In the genomic region with DNA sequence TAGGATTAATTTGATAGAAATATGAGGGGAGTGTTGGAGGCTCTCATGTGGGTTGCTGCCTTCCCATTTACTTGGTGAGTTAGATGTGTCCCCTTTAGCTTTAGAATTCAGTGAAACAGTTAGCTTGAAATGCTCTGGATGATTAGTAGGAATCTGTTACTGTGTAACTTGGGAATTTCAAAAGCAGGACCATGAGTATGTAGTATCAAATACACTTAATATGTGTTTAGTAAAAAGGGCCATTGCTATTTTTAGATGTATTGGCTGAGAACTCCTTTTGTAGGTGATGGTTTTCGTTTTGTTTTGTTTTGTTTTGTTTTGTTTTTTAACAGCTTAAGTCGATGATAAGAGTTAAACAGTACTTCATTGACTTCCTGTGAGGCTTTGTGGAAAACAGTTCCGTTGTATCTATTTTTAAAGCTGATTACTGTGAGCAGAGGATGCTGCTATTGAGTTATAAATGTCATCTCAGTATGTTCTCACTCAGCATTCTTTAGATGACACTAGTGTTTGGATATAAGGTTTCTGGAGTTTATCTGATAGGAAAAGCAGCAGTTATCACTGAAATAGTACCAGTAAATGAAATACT, we compare ENCODE assay signal across 1 cellular context.
TF ChIP-seq lines count a peak whose summit lies in the region.

No MANE protein-coding gene starts in this region.

TF ChIP-seq in GM12878, 131 proteins besides CTCF, POLR2A, EP300 and RAD21 (continues in another document):
- TF ChIP-seq, protein P1, sequence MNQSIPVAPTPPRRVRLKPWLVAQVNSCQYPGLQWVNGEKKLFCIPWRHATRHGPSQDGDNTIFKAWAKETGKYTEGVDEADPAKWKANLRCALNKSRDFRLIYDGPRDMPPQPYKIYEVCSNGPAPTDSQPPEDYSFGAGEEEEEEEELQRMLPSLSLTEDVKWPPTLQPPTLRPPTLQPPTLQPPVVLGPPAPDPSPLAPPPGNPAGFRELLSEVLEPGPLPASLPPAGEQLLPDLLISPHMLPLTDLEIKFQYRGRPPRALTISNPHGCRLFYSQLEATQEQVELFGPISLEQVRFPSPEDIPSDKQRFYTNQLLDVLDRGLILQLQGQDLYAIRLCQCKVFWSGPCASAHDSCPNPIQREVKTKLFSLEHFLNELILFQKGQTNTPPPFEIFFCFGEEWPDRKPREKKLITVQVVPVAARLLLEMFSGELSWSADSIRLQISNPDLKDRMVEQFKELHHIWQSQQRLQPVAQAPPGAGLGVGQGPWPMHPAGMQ (IDR thresholded peaks at IDR 0.05; ENCODE audit: borderline replicate concordance): no peak
- no peak for TF ChIP-seq SMARCA5 (IDR thresholded peaks at IDR 0.05)
- TF ChIP-seq, protein P2, sequence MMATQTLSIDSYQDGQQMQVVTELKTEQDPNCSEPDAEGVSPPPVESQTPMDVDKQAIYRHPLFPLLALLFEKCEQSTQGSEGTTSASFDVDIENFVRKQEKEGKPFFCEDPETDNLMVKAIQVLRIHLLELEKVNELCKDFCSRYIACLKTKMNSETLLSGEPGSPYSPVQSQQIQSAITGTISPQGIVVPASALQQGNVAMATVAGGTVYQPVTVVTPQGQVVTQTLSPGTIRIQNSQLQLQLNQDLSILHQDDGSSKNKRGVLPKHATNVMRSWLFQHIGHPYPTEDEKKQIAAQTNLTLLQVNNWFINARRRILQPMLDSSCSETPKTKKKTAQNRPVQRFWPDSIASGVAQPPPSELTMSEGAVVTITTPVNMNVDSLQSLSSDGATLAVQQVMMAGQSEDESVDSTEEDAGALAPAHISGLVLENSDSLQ (IDR thresholded peaks at IDR 0.05): no peak
- TF ChIP-seq FOXM1 (IDR thresholded peaks at IDR 0.05; ENCODE audit: low read depth, low read length): no peak
- no peak for TF ChIP-seq JUND (IDR thresholded peaks at IDR 0.05; ENCODE audit: low read depth, low read length)
- TF ChIP-seq ZNF622 (IDR thresholded peaks at IDR 0.05): no peak
- 0 out of 2 replicates have a peak, but pooled peaks have one; percentile 12 for TF ChIP-seq NFIC (IDR thresholded peaks at IDR 0.05; ENCODE audit: low read depth, low read length)
- TF ChIP-seq, protein P3, sequence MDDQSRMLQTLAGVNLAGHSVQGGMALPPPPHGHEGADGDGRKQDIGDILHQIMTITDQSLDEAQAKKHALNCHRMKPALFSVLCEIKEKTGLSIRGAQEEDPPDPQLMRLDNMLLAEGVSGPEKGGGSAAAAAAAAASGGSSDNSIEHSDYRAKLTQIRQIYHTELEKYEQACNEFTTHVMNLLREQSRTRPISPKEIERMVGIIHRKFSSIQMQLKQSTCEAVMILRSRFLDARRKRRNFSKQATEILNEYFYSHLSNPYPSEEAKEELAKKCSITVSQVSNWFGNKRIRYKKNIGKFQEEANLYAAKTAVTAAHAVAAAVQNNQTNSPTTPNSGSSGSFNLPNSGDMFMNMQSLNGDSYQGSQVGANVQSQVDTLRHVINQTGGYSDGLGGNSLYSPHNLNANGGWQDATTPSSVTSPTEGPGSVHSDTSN (IDR thresholded peaks at IDR 0.05; ENCODE audit: insufficient replicate concordance, low read depth, low read length): no peak
- no peak for TF ChIP-seq SMAD5 (IDR thresholded peaks at IDR 0.05; ENCODE audit: low read depth)
- no peak for TF ChIP-seq HDGF (IDR thresholded peaks at IDR 0.05)
- no peak for TF ChIP-seq SREBF2 (IDR thresholded peaks at IDR 0.05; ENCODE audit: low read length)
- TF ChIP-seq RFX5 (IDR thresholded peaks at IDR 0.05; ENCODE audit: low read depth, low read length): no peak
- TF ChIP-seq, protein P4, sequence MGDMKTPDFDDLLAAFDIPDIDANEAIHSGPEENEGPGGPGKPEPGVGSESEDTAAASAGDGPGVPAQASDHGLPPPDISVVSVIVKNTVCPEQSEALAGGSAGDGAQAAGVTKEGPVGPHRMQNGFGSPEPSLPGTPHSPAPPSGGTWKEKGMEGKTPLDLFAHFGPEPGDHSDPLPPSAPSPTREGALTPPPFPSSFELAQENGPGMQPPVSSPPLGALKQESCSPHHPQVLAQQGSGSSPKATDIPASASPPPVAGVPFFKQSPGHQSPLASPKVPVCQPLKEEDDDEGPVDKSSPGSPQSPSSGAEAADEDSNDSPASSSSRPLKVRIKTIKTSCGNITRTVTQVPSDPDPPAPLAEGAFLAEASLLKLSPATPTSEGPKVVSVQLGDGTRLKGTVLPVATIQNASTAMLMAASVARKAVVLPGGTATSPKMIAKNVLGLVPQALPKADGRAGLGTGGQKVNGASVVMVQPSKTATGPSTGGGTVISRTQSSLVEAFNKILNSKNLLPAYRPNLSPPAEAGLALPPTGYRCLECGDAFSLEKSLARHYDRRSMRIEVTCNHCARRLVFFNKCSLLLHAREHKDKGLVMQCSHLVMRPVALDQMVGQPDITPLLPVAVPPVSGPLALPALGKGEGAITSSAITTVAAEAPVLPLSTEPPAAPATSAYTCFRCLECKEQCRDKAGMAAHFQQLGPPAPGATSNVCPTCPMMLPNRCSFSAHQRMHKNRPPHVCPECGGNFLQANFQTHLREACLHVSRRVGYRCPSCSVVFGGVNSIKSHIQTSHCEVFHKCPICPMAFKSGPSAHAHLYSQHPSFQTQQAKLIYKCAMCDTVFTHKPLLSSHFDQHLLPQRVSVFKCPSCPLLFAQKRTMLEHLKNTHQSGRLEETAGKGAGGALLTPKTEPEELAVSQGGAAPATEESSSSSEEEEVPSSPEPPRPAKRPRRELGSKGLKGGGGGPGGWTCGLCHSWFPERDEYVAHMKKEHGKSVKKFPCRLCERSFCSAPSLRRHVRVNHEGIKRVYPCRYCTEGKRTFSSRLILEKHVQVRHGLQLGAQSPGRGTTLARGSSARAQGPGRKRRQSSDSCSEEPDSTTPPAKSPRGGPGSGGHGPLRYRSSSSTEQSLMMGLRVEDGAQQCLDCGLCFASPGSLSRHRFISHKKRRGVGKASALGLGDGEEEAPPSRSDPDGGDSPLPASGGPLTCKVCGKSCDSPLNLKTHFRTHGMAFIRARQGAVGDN (IDR thresholded peaks at IDR 0.05): no peak
- TF ChIP-seq STAT3 (IDR thresholded peaks at IDR 0.05; ENCODE audit: low read depth, low read length): no peak
- TF ChIP-seq MTA3 (IDR thresholded peaks at IDR 0.05; ENCODE audit: borderline replicate concordance, low read length): no peak
- no peak for TF ChIP-seq EZH2 (IDR thresholded peaks at IDR 0.05; ENCODE audit: borderline replicate concordance, control insufficient read depth, low read depth, low read length)
- TF ChIP-seq, protein P5, sequence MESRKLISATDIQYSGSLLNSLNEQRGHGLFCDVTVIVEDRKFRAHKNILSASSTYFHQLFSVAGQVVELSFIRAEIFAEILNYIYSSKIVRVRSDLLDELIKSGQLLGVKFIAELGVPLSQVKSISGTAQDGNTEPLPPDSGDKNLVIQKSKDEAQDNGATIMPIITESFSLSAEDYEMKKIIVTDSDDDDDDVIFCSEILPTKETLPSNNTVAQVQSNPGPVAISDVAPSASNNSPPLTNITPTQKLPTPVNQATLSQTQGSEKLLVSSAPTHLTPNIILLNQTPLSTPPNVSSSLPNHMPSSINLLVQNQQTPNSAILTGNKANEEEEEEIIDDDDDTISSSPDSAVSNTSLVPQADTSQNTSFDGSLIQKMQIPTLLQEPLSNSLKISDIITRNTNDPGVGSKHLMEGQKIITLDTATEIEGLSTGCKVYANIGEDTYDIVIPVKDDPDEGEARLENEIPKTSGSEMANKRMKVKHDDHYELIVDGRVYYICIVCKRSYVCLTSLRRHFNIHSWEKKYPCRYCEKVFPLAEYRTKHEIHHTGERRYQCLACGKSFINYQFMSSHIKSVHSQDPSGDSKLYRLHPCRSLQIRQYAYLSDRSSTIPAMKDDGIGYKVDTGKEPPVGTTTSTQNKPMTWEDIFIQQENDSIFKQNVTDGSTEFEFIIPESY (IDR thresholded peaks at IDR 0.05): no peak
- TF ChIP-seq, protein P6, sequence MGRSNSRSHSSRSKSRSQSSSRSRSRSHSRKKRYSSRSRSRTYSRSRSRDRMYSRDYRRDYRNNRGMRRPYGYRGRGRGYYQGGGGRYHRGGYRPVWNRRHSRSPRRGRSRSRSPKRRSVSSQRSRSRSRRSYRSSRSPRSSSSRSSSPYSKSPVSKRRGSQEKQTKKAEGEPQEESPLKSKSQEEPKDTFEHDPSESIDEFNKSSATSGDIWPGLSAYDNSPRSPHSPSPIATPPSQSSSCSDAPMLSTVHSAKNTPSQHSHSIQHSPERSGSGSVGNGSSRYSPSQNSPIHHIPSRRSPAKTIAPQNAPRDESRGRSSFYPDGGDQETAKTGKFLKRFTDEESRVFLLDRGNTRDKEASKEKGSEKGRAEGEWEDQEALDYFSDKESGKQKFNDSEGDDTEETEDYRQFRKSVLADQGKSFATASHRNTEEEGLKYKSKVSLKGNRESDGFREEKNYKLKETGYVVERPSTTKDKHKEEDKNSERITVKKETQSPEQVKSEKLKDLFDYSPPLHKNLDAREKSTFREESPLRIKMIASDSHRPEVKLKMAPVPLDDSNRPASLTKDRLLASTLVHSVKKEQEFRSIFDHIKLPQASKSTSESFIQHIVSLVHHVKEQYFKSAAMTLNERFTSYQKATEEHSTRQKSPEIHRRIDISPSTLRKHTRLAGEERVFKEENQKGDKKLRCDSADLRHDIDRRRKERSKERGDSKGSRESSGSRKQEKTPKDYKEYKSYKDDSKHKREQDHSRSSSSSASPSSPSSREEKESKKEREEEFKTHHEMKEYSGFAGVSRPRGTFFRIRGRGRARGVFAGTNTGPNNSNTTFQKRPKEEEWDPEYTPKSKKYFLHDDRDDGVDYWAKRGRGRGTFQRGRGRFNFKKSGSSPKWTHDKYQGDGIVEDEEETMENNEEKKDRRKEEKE (IDR thresholded peaks at IDR 0.05): no peak
- TF ChIP-seq BCL11A (IDR thresholded peaks at IDR 0.05; ENCODE audit: low read depth, low read length): no peak
- no peak for TF ChIP-seq CHD4 (IDR thresholded peaks at IDR 0.05)
- TF ChIP-seq, protein P7, sequence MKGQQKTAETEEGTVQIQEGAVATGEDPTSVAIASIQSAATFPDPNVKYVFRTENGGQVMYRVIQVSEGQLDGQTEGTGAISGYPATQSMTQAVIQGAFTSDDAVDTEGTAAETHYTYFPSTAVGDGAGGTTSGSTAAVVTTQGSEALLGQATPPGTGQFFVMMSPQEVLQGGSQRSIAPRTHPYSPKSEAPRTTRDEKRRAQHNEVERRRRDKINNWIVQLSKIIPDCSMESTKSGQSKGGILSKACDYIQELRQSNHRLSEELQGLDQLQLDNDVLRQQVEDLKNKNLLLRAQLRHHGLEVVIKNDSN (IDR thresholded peaks at IDR 0.05; ENCODE audit: borderline replicate concordance, extremely low read length, insufficient read depth, low read depth, low read length): no peak
- no peak for TF ChIP-seq NFXL1 (IDR thresholded peaks at IDR 0.05; ENCODE audit: borderline replicate concordance)
- TF ChIP-seq BMI1 (IDR thresholded peaks at IDR 0.05; ENCODE audit: borderline replicate concordance): no peak
- TF ChIP-seq CHD2 (IDR thresholded peaks at IDR 0.05; ENCODE audit: borderline replicate concordance, low read depth, low read length): no peak
- TF ChIP-seq ATF7 (IDR thresholded peaks at IDR 0.05; ENCODE audit: low read depth): 0 out of 2 replicates have a peak, but pooled peaks have one; percentile 13
- TF ChIP-seq, protein P8, sequence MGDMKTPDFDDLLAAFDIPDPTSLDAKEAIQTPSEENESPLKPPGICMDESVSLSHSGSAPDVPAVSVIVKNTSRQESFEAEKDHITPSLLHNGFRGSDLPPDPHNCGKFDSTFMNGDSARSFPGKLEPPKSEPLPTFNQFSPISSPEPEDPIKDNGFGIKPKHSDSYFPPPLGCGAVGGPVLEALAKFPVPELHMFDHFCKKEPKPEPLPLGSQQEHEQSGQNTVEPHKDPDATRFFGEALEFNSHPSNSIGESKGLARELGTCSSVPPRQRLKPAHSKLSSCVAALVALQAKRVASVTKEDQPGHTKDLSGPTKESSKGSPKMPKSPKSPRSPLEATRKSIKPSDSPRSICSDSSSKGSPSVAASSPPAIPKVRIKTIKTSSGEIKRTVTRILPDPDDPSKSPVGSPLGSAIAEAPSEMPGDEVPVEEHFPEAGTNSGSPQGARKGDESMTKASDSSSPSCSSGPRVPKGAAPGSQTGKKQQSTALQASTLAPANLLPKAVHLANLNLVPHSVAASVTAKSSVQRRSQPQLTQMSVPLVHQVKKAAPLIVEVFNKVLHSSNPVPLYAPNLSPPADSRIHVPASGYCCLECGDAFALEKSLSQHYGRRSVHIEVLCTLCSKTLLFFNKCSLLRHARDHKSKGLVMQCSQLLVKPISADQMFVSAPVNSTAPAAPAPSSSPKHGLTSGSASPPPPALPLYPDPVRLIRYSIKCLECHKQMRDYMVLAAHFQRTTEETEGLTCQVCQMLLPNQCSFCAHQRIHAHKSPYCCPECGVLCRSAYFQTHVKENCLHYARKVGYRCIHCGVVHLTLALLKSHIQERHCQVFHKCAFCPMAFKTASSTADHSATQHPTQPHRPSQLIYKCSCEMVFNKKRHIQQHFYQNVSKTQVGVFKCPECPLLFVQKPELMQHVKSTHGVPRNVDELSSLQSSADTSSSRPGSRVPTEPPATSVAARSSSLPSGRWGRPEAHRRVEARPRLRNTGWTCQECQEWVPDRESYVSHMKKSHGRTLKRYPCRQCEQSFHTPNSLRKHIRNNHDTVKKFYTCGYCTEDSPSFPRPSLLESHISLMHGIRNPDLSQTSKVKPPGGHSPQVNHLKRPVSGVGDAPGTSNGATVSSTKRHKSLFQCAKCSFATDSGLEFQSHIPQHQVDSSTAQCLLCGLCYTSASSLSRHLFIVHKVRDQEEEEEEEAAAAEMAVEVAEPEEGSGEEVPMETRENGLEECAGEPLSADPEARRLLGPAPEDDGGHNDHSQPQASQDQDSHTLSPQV (IDR thresholded peaks at IDR 0.05): no peak
- no peak for TF ChIP-seq POLR2AphosphoS2 (IDR thresholded peaks at IDR 0.05; ENCODE audit: low read depth, low read length)
- TF ChIP-seq, protein P9, sequence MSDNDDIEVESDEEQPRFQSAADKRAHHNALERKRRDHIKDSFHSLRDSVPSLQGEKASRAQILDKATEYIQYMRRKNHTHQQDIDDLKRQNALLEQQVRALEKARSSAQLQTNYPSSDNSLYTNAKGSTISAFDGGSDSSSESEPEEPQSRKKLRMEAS (IDR thresholded peaks at IDR 0.05; ENCODE audit: low read depth, low read length): no peak
- TF ChIP-seq NBN (IDR thresholded peaks at IDR 0.05): 0 out of 2 replicates have a peak, but pooled peaks have one; percentile 57
- TF ChIP-seq SUPT20H (IDR thresholded peaks at IDR 0.05; ENCODE audit: borderline replicate concordance, control insufficient read depth, low read depth, low read length): no peak
- TF ChIP-seq ZNF217 (IDR thresholded peaks at IDR 0.05): no peak
- TF ChIP-seq, protein P10, sequence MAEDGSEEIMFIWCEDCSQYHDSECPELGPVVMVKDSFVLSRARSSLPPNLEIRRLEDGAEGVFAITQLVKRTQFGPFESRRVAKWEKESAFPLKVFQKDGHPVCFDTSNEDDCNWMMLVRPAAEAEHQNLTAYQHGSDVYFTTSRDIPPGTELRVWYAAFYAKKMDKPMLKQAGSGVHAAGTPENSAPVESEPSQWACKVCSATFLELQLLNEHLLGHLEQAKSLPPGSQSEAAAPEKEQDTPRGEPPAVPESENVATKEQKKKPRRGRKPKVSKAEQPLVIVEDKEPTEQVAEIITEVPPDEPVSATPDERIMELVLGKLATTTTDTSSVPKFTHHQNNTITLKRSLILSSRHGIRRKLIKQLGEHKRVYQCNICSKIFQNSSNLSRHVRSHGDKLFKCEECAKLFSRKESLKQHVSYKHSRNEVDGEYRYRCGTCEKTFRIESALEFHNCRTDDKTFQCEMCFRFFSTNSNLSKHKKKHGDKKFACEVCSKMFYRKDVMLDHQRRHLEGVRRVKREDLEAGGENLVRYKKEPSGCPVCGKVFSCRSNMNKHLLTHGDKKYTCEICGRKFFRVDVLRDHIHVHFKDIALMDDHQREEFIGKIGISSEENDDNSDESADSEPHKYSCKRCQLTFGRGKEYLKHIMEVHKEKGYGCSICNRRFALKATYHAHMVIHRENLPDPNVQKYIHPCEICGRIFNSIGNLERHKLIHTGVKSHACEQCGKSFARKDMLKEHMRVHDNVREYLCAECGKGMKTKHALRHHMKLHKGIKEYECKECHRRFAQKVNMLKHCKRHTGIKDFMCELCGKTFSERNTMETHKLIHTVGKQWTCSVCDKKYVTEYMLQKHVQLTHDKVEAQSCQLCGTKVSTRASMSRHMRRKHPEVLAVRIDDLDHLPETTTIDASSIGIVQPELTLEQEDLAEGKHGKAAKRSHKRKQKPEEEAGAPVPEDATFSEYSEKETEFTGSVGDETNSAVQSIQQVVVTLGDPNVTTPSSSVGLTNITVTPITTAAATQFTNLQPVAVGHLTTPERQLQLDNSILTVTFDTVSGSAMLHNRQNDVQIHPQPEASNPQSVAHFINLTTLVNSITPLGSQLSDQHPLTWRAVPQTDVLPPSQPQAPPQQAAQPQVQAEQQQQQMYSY (CRISPR knock-in tag; IDR thresholded peaks at IDR 0.05): no peak
